Comparison of ENCODE assay signal across 22 cellular contexts in genomic region chr22:20720692-20721408, GRCh38. TPM values are rescaled to one million over a fixed set of nuclear protein-coding genes. Genes with fewer than 3 reads are reported as not detected.
"Had no signal": no experiment of that assay in that cellular context is flagged by ENCODE, and none has a peak within 500 bp of the region (broad histone marks: within the 10 kb centered on the region; RNA-seq: fewer than 3 reads in every experiment).

No MANE protein-coding gene starts in this region.

- H3K27ac ChIP-seq: brain microvascular endothelial cell, esophagus muscularis mucosa, gastroesophageal sphincter, heart right ventricle, left ventricle myocardium inferior, tibial artery had no signal

- ATAC-seq: activated CD8-positive, alpha-beta T cell treated with anti-CD3 and anti-CD28 coated beads for 36 hours; activated naive CD8-positive, alpha-beta T cell treated with anti-CD3 and anti-CD28 coated beads, Interleukin-2, amount 50 U/mL, for 24 hours; gastroesophageal sphincter; heart right ventricle; mucosa of descending colon had no signal

- H3K4me1 ChIP-seq: esophagus muscularis mucosa, gastroesophageal sphincter, heart right ventricle, left ventricle myocardium inferior, tibial artery had no signal

- H3K9me3 ChIP-seq: esophagus muscularis mucosa, gastroesophageal sphincter, heart right ventricle, left ventricle myocardium inferior, mucosa of descending colon, spleen, tibial artery had no signal

- H3K4me3 Mint-ChIP-seq: activated CD8-positive, alpha-beta T cell treated with anti-CD3 and anti-CD28 coated beads for 36 hours; activated naive CD4-positive, alpha-beta T cell treated with anti-CD3 and anti-CD28 coated beads for 36 hours; activated naive CD8-positive, alpha-beta T cell treated with anti-CD3 and anti-CD28 coated beads, Interleukin-2, amount 50 U/mL, for 24 hours; central memory CD8-positive, alpha-beta T cell; T-helper 2 cell treated with Interferon-gamma antibody and Interleukin-4, amounts not matched to agents 5 μg/mL and 100 μg/mL, for 36 hours had no signal

- DNase-seq: activated CD4-positive, alpha-beta T cell treated with anti-CD3 and anti-CD28 coated beads for 48 hours; activated CD8-positive, alpha-beta T cell treated with anti-CD3 and anti-CD28 coated beads for 36 hours; activated naive CD4-positive, alpha-beta T cell treated with anti-CD3 and anti-CD28 coated beads for 36 hours; activated naive CD8-positive, alpha-beta T cell treated with anti-CD3 and anti-CD28 coated beads, Interleukin-2, amount 50 U/mL, for 24 hours; activated T-cell treated with anti-CD3 and anti-CD28 coated beads, Interleukin-2, amount 50 U/mL, for 1 hour; brain microvascular endothelial cell; cortex of kidney; effector CD4-positive, alpha-beta T cell; heart right ventricle; kidney glomerular epithelial cell; left ventricle myocardium inferior; naive B cell; retina; stimulated activated naive CD4-positive, alpha-beta T cell treated with Interleukin-2 at 50 U/mL for 16 hours; tibial artery had no signal

- H3K4me3 ChIP-seq: esophagus muscularis mucosa, gastroesophageal sphincter, heart right ventricle, left ventricle myocardium inferior, mucosa of descending colon, spleen, tibial artery had no signal

- H3K27me3 Mint-ChIP-seq: activated CD8-positive, alpha-beta T cell treated with anti-CD3 and anti-CD28 coated beads for 36 hours; activated naive CD8-positive, alpha-beta T cell treated with anti-CD3 and anti-CD28 coated beads, Interleukin-2, amount 50 U/mL, for 24 hours; central memory CD8-positive, alpha-beta T cell; naive B cell had no signal

- H3K9me3 Mint-ChIP-seq: activated CD8-positive, alpha-beta T cell treated with anti-CD3 and anti-CD28 coated beads for 36 hours; activated naive CD4-positive, alpha-beta T cell treated with anti-CD3 and anti-CD28 coated beads for 36 hours; activated naive CD8-positive, alpha-beta T cell treated with anti-CD3 and anti-CD28 coated beads, Interleukin-2, amount 50 U/mL, for 24 hours; activated T-helper 2 cell treated with anti-CD3 and anti-CD28 coated beads, Interferon-gamma antibody, Interleukin-2, Interleukin-4, amounts not matched to agents 10 μg/mL and 5 μg/mL and 100 μg/mL, durations not matched to agents 14 hours and 24 hours and 36 hours; central memory CD8-positive, alpha-beta T cell; naive B cell; T-helper 2 cell treated with Interferon-gamma antibody and Interleukin-4, amounts not matched to agents 5 μg/mL and 100 μg/mL, for 36 hours had no signal

- H3K27ac Mint-ChIP-seq: activated CD8-positive, alpha-beta T cell treated with anti-CD3 and anti-CD28 coated beads for 36 hours; activated naive CD4-positive, alpha-beta T cell treated with anti-CD3 and anti-CD28 coated beads for 36 hours; activated naive CD8-positive, alpha-beta T cell treated with anti-CD3 and anti-CD28 coated beads, Interleukin-2, amount 50 U/mL, for 24 hours; activated T-helper 2 cell treated with anti-CD3 and anti-CD28 coated beads, Interferon-gamma antibody, Interleukin-2, Interleukin-4, amounts not matched to agents 10 μg/mL and 5 μg/mL and 100 μg/mL, durations not matched to agents 14 hours and 24 hours and 36 hours; T-helper 2 cell treated with Interferon-gamma antibody and Interleukin-4, amounts not matched to agents 5 μg/mL and 100 μg/mL, for 36 hours had no signal

- H3K27me3 ChIP-seq: brain microvascular endothelial cell, esophagus muscularis mucosa, gastroesophageal sphincter, heart right ventricle, spleen, tibial artery had no signal

- H3K4me1 Mint-ChIP-seq: central memory CD8-positive, alpha-beta T cell had no signal

RNA-seq across cellular contexts. Expression of gene SERPIND1, which starts 53.1 kb away (rescaled TPM):
- total RNA-seq: activated CD8-positive, alpha-beta T cell treated with anti-CD3 and anti-CD28 coated beads for 36 hours; activated naive CD4-positive, alpha-beta T cell treated with anti-CD3 and anti-CD28 coated beads for 36 hours; activated T-helper 2 cell treated with anti-CD3 and anti-CD28 coated beads, Interferon-gamma antibody, Interleukin-2, Interleukin-4, amounts not matched to agents 10 μg/mL and 5 μg/mL and 100 μg/mL, durations not matched to agents 14 hours and 24 hours and 36 hours; mucosa of descending colon had no signal
